Comparison of ENCODE assay signal across 36 cellular contexts in the genomic region with DNA sequence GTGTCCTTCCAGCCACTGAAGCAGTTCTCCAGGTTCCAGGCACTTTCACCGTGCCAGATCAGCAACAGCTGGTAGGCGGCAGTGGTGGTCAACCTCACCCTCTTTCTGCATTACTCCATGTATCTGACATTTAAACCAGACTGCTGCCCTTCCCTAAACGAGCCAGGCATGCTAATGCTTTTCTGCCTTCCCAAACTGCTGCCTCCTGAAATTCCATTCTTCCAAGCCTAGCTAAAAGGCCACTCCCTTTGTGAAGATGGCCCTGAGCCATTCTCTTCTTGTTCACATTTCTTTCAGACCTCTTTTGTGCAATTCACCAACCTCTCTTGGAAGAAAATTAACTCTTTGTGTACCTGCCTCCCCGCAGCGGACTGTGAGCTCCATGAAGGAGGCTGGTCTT.
DNase-seq lines count a peak whose midpoint lies in the region; ATAC-seq and TF ChIP-seq lines count a peak whose summit lies in the region.
"Had no signal": no experiment of that assay in that cellular context is flagged by ENCODE, and none has a peak within 500 bp of the region (broad histone marks: within the 10 kb centered on the region; RNA-seq: fewer than 3 reads in every experiment).

No MANE protein-coding gene starts in this region.

- no peak overlapping the region for H2BK5ac ChIP-seq in H9 (ENCODE audit: insufficient read length, low read length)

- H4K91ac ChIP-seq in H9 (ENCODE audit: insufficient read length, low read depth, low read length) = no peak overlapping the region

- H3T11ph ChIP-seq in H9 (ENCODE audit: low read length) = no peak overlapping the region

- H3K9me3 Mint-ChIP-seq in H9 = peaks cover 72 to 73% of the 10 kb centered on the region in 2 experiments
- H3K9me3 Mint-ChIP-seq in dendritic cell treated with granulocyte-macrophage colony-stimulating factor and Interleukin-4, amounts not matched to agents 40 ng/mL and 50 ng/mL, for 4 days = no peaks in the 10 kb centered on the region
- H3K9me3 Mint-ChIP-seq: activated CD4-positive, alpha-beta T cell treated with anti-CD3 and anti-CD28 coated beads, Interleukin-2, amount 10 ng/mL, durations not matched to agents 7 days and 5 days; activated naive CD8-positive, alpha-beta T cell treated with anti-CD3 and anti-CD28 coated beads for 36 hours; stimulated activated naive CD8-positive, alpha-beta T cell treated with anti-CD3 and anti-CD28 coated beads, Interleukin-15, amount 100 ng/mL, for 72 hours had no signal

- H3K79me1 ChIP-seq in H9 (ENCODE audit: insufficient read depth, low read depth, low read length, poor library complexity, severe bottlenecking) = no peaks in the 10 kb centered on the region

- H3K4me2 ChIP-seq in H9 (ENCODE audit: insufficient read depth, insufficient read length, low read length) = no peak overlapping the region

- H3K27me3 Mint-ChIP-seq in H9 (ENCODE audit: low read depth) = no peaks in the 10 kb centered on the region
- H3K27me3 Mint-ChIP-seq in dendritic cell treated with granulocyte-macrophage colony-stimulating factor and Interleukin-4, amounts not matched to agents 40 ng/mL and 50 ng/mL, for 4 days = no peaks in the 10 kb centered on the region
- H3K27me3 Mint-ChIP-seq: activated CD4-positive, alpha-beta T cell treated with anti-CD3 and anti-CD28 coated beads, Interleukin-2, amount 10 ng/mL, durations not matched to agents 7 days and 5 days; activated naive CD8-positive, alpha-beta T cell treated with anti-CD3 and anti-CD28 coated beads for 36 hours; stimulated activated naive CD8-positive, alpha-beta T cell treated with anti-CD3 and anti-CD28 coated beads, Interleukin-15, amount 100 ng/mL, for 72 hours had no signal

- H2AFZ ChIP-seq in H9 (ENCODE audit: low read length) = no peak overlapping the region

- WGBS in H9 (ENCODE audit: extremely low coverage, insufficient read length, low lambda C conversion rate) = no CpG with 5 or more reads among the region's 5 CpGs

- H3K79me2 ChIP-seq in H9 (ENCODE audit: insufficient read depth, low read length) = no peaks in the 10 kb centered on the region

- no peak overlapping the region for H2AK5ac ChIP-seq in H9 (ENCODE audit: insufficient read length, low read length)

- H2BK120ac ChIP-seq in H9 (ENCODE audit: low read depth, low read length, poor library complexity, severe bottlenecking) = no peak overlapping the region

- intact Hi-C loops in dendritic cell treated with granulocyte-macrophage colony-stimulating factor and Interleukin-4, amounts not matched to agents 40 ng/mL and 50 ng/mL, for 4 days (cut with micrococcal nuclease) = no loop called here
- intact Hi-C loops in cardiac septum (cut with DNase I) = no loop called here

- no peak overlapping the region for H3K4me3 ChIP-seq in AG10803 (ENCODE audit: low read length)
- H3K4me3 ChIP-seq: left ventricle myocardium inferior, psoas muscle, SJCRH30, thoracic aorta, uterus had no signal

- no peaks in the 10 kb centered on the region for H3K27me3 ChIP-seq in H9 (ENCODE audit: insufficient read depth, low read length)
- H3K27me3 ChIP-seq: SJCRH30, uterus had no signal

- H4K20me1 ChIP-seq in H9 (ENCODE audit: control insufficient read depth, insufficient read depth, insufficient read length) = no peaks in the 10 kb centered on the region

- no peak overlapping the region for H3K56ac ChIP-seq in H9 (ENCODE audit: insufficient read length, low read depth, low read length)

- no peak overlapping the region for H4K5ac ChIP-seq in H9 (ENCODE audit: insufficient read length, low read depth, low read length)

- no peak overlapping the region for H2BK12ac ChIP-seq in H9 (ENCODE audit: insufficient read length, low read depth, low read length)

- H3K23ac ChIP-seq in H9 (ENCODE audit: insufficient read length, low read depth, low read length) = no peak overlapping the region

- H4K8ac ChIP-seq in H9 (replicated peaks; ENCODE audit: insufficient read length, low read depth, low read length) = no peak overlapping the region

- DNase-seq in AG10803 (ENCODE audit: low read depth) (peak; percentile 62), H9 (no peak), myocyte (ENCODE audit: low read depth) (peak; percentile 87), cardiac septum (ENCODE audit: low spot score) (no peak), NCI-H2227 (lab: John Stamatoyannopoulos, UW; ENCODE audit: unreplicated experiment) (no peak)
- DNase-seq in activated effector memory CD4-positive, alpha-beta T cell treated with anti-CD3 and anti-CD28 coated beads, Interleukin-2, amount 50 U/mL, for 16 hours = no peak
- DNase-seq: activated CD4-positive, alpha-beta T cell treated with anti-CD3 and anti-CD28 coated beads, Interleukin-2, amount 10 ng/mL, durations not matched to agents 7 days and 5 days; activated gamma-delta T cell; activated naive CD8-positive, alpha-beta T cell treated with anti-CD3 and anti-CD28 coated beads for 36 hours; activated T-cell treated with anti-CD3 and anti-CD28 coated beads, Interleukin-2, amount 50 U/mL, for 1 hour; AML-193; aorta; DMS153; effector CD8-positive, alpha-beta T cell; glutamatergic neuron; IMR-90; left ventricle myocardium inferior; MV-4-11; NCI-H146; NCI-H2107; NCI-H446; NCI-H774; occipital lobe; psoas muscle; SJCRH30; stimulated activated CD4-positive, alpha-beta T cell treated with anti-CD3 and anti-CD28 coated beads, Interleukin-12 subunit alpha, Interleukin-12 subunit beta, amount 100 ng/mL, for 4 hours; stimulated activated CD4-positive, alpha-beta T cell treated with anti-CD3 and anti-CD28 coated beads, Interleukin-2, amount 100 ng/mL, for 48 hours; stimulated activated naive CD8-positive, alpha-beta T cell treated with anti-CD3 and anti-CD28 coated beads, Interleukin-15, amount 100 ng/mL, for 72 hours; T1000; uterus had no signal

- no peaks in the 10 kb centered on the region for H3K23me2 ChIP-seq in H9 (ENCODE audit: insufficient read length, low read depth, low read length, poor library complexity, severe bottlenecking)

- H3K27ac Mint-ChIP-seq in H9 = peak overlapping the region in 2 of 3 experiments; percentile 73 to 79; a peak in 4 of 7 replicates
- peak overlapping the region; percentile 1 for H3K27ac Mint-ChIP-seq in dendritic cell treated with granulocyte-macrophage colony-stimulating factor and Interleukin-4, amounts not matched to agents 40 ng/mL and 50 ng/mL, for 4 days
- H3K27ac Mint-ChIP-seq: activated CD4-positive, alpha-beta T cell treated with anti-CD3 and anti-CD28 coated beads, Interleukin-2, amount 10 ng/mL, durations not matched to agents 7 days and 5 days; activated naive CD8-positive, alpha-beta T cell treated with anti-CD3 and anti-CD28 coated beads for 36 hours; stimulated activated naive CD8-positive, alpha-beta T cell treated with anti-CD3 and anti-CD28 coated beads, Interleukin-15, amount 100 ng/mL, for 72 hours had no signal

- no peak overlapping the region for H3K14ac ChIP-seq in H9 (ENCODE audit: insufficient read depth, low read length)

- no peak overlapping the region for H3K27ac ChIP-seq in H9 (ENCODE audit: insufficient read length, low read depth, low read length)
- H3K27ac ChIP-seq: epithelial cell of prostate, left ventricle myocardium inferior, psoas muscle, SJCRH30, thoracic aorta, uterus, VCaP had no signal

- no peak overlapping the region for H3K18ac ChIP-seq in H9 (ENCODE audit: insufficient read length, low read depth, low read length)

- no peak overlapping the region for H3K4ac ChIP-seq in H9 (ENCODE audit: low read depth, low read length)

- no peak overlapping the region for H2BK20ac ChIP-seq in H9 (ENCODE audit: low read depth, low read length, poor library complexity, severe bottlenecking)

- H3K9ac ChIP-seq in H9 (ENCODE audit: extremely low read depth, insufficient read length, low read length) = no peak overlapping the region

- H3K4me3 Mint-ChIP-seq in H9 = no peak overlapping the region
- H3K4me3 Mint-ChIP-seq in dendritic cell treated with granulocyte-macrophage colony-stimulating factor and Interleukin-4, amounts not matched to agents 40 ng/mL and 50 ng/mL, for 4 days = no peak overlapping the region
- H3K4me3 Mint-ChIP-seq: activated CD4-positive, alpha-beta T cell treated with anti-CD3 and anti-CD28 coated beads, Interleukin-2, amount 10 ng/mL, durations not matched to agents 7 days and 5 days; activated naive CD8-positive, alpha-beta T cell treated with anti-CD3 and anti-CD28 coated beads for 36 hours; stimulated activated naive CD8-positive, alpha-beta T cell treated with anti-CD3 and anti-CD28 coated beads, Interleukin-15, amount 100 ng/mL, for 72 hours had no signal

- H3K4me1 ChIP-seq in H9 (ENCODE audit: insufficient read depth, low read length) = peaks cover 5% of the 10 kb centered on the region; the same call in 1 of the 2 replicates
- H3K4me1 ChIP-seq: psoas muscle, uterus had no signal

- no peak for TF ChIP-seq CTCF in AG10803 (conservative IDR thresholded peaks at IDR 0.05; ENCODE audit: low read length)
- TF ChIP-seq CTCF in H9 (conservative IDR thresholded peaks at IDR 0.05) = no peak

- peaks cover 11 to 37% (median 30%) of the 10 kb centered on the region in 3 experiments for H3K36me3 Mint-ChIP-seq in H9 (ENCODE audit: insufficient read depth in 1 of 3, low read depth in 3 of 3)
- H3K36me3 Mint-ChIP-seq in dendritic cell treated with granulocyte-macrophage colony-stimulating factor and Interleukin-4, amounts not matched to agents 40 ng/mL and 50 ng/mL, for 4 days (ENCODE audit: low read depth) = peaks cover 5% of the 10 kb centered on the region

- H2BK15ac ChIP-seq in H9 (ENCODE audit: low read depth, low read length) = no peak overlapping the region

- no peak for ATAC-seq in GM21737 (IDR thresholded peaks at IDR 0.05; ENCODE audit: unreplicated experiment)
- ATAC-seq: psoas muscle; sciatic nerve; stimulated activated naive CD8-positive, alpha-beta T cell treated with anti-CD3 and anti-CD28 coated beads, Interleukin-15, amount 100 ng/mL, for 72 hours had no signal

- H3K9me3 ChIP-seq in H9 (ENCODE audit: control insufficient read depth, low read depth, low read length) = peaks cover 18% of the 10 kb centered on the region
- H3K9me3 ChIP-seq: left ventricle myocardium inferior, psoas muscle, SJCRH30, thoracic aorta, uterus had no signal

- peaks cover 43 to 44% of the 10 kb centered on the region in 2 experiments for H3K4me1 Mint-ChIP-seq in H9
- peaks cover 24% of the 10 kb centered on the region for H3K4me1 Mint-ChIP-seq in dendritic cell treated with granulocyte-macrophage colony-stimulating factor and Interleukin-4, amounts not matched to agents 40 ng/mL and 50 ng/mL, for 4 days (ENCODE audit: low read depth)

Comparison
In these comparisons a context has a peak if more than half of its experiments do, and no peak if none do; other contexts are left out.
1. DNase-seq: peak in AG10803 (single experiment) and myocyte (single experiment); none in H9 (single experiment), activated effector memory CD4-positive, alpha-beta T cell treated with anti-CD3 and anti-CD28 coated beads, Interleukin-2, amount 50 U/mL, for 16 hours (single experiment), cardiac septum (single experiment) and NCI-H2227 (single experiment).